Comparison of ENCODE assay signal across 9 cellular contexts in the genomic region with DNA sequence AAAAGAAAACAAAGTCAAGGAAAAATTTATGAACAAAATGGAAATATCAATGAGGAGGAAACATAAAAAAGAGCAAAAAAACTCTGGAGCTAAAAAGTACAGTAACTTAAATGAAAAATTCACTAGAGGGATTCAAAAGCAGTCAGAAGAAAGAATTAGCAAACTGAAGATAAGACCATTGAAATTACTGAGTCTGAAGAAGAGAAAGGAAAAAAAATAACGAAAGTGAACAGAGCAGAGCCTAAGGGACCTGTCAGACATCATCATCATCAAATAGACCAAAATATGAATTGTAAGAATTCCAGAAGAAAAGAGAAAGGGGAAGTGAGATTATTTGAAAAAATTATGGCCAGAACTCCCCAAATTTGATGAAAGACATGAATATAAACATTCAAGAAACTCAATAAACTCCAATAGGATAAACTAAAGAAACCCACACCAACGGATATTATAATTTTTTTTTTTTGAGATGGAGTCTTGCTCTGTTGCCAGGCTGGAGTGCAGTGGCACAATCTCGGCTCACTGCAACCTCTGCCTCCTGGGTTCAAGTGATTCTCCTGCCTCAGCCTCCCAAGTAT. TPM values are rescaled to one million over a fixed set of nuclear protein-coding genes. Genes with fewer than 3 reads are reported as not detected.
"Had no signal": no experiment of that assay in that cellular context is flagged by ENCODE, and none has a peak within 500 bp of the region (broad histone marks: within the 10 kb centered on the region; RNA-seq: fewer than 3 reads in every experiment).

No MANE protein-coding gene starts in this region.

- DNase-seq: GDM1, GF-D8 had no signal

- FAIRE-seq: G401.6, GM12878, GM12891, GM12892, GM18507, GM19239 had no signal

- H3K4me3 ChIP-seq: GM12878 had no signal

- ATAC-seq: GM12878 had no signal

RNA-seq across cellular contexts. Expression of a gene that starts 16.2 kb away (rescaled TPM):
- total RNA-seq: G401, GM12878 had no signal
